15 cellular contexts compared by ENCODE assay signal in the genomic region with DNA sequence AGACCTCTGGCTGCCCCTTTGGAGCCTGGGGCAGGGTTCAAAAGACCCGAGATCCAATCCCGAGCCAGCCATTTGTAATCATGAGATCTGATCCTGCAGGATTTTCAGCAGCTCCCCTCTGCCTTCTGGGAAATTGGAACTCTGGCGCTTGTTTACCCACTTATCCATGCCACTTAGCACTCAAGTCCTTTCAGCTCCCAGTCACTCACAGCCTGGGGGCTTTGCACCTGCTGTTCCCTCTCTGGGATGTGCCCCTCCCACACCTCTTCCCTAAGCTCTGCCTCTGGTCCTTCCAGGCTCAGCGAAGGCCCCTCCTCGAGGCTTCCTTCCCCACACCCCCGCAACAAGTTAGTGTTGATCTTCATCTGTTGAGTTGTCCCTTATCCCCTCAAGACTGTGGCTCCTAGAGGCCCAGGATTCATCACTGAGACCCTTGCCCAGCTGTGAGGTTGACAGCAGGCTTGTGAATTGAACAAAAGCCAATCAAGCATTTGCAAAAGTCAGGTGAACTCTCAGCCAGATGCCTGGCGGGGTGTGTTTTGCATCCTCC.
DNase-seq lines count a peak whose midpoint lies in the region; TF ChIP-seq lines count a peak whose summit lies in the region.
"Had no signal": no experiment of that assay in that cellular context is flagged by ENCODE, and none has a peak within 500 bp of the region (broad histone marks: within the 10 kb centered on the region; RNA-seq: fewer than 3 reads in every experiment).

No MANE protein-coding gene starts in this region.

- peak overlapping the region; percentile 22 for H3K27ac Mint-ChIP-seq in glutamatergic neuron (ENCODE audit: unreplicated experiment)
- H3K27ac Mint-ChIP-seq: activated B cell treated with CpG ODN at 0.5 μM for 24 hours; activated T-helper 17 cell treated with anti-CD3 and anti-CD28 coated beads, Interleukin-2, amount 50 U/mL, for 72 hours had no signal

- H3K36me3 Mint-ChIP-seq in glutamatergic neuron (ENCODE audit: unreplicated experiment): no peaks in the 10 kb centered on the region

- no peak overlapping the region for H3K4me3 Mint-ChIP-seq in glutamatergic neuron (ENCODE audit: unreplicated experiment)
- H3K4me3 Mint-ChIP-seq: activated B cell treated with CpG ODN at 0.5 μM for 24 hours; activated T-helper 17 cell treated with anti-CD3 and anti-CD28 coated beads, Interleukin-2, amount 50 U/mL, for 72 hours had no signal

- H3K4me1 Mint-ChIP-seq in glutamatergic neuron (ENCODE audit: low read depth, unreplicated experiment): peaks cover 31% of the 10 kb centered on the region

- no peaks in the 10 kb centered on the region for H3K27me3 ChIP-seq in esophagus squamous epithelium

- no peaks in the 10 kb centered on the region for H3K4me1 ChIP-seq in esophagus squamous epithelium

- no peak overlapping the region for H3K27ac ChIP-seq in esophagus squamous epithelium
- H3K27ac ChIP-seq: neutrophil had no signal

- peaks cover 0 to 24% (median 0%) of the 10 kb centered on the region in 3 donors for H3K36me3 ChIP-seq in esophagus squamous epithelium
- H3K36me3 ChIP-seq: neutrophil had no signal

- DNase-seq in DMS53 (lab: John Stamatoyannopoulos, UW) (peak; percentile 99), NCI-H187 (lab: John Stamatoyannopoulos, UW) (peak; percentile 95 to 98), NCI-H510A (lab: John Stamatoyannopoulos, UW) (peak; percentile 73), glutamatergic neuron (no peak), kidney tubule cell (ENCODE audit: low spot score) (no peak), esophagus squamous epithelium (lab: John Stamatoyannopoulos, UW) (no peak)
- no peak for DNase-seq in activated CD4-positive, CD25-positive, alpha-beta regulatory T cell treated with anti-CD3 and anti-CD28 coated beads, Interleukin-2, amount 50 U/mL, for 72 hours
- DNase-seq in effector CD4-positive, alpha-beta T cell: no peak
- DNase-seq: activated B cell treated with CpG ODN at 0.5 μM for 24 hours; activated CD8-positive, alpha-beta memory T cell treated with anti-CD3 and anti-CD28 coated beads for 24 hours; effector CD8-positive, alpha-beta T cell; stimulated activated CD4-positive, alpha-beta T cell treated with anti-CD3 and anti-CD28 coated beads, Interleukin-1b, Interleukin-23, amount 100 ng/mL, for 48 hours; T-helper 1 cell had no signal

- no peaks in the 10 kb centered on the region for H3K9me3 ChIP-seq in esophagus squamous epithelium
- H3K9me3 ChIP-seq: neutrophil had no signal

- intact Hi-C loops in esophagus squamous epithelium (cut with DNase I): no loop called here

- peaks cover 3% of the 10 kb centered on the region for H3K27me3 Mint-ChIP-seq in glutamatergic neuron (ENCODE audit: unreplicated experiment)

- H3K4me3 ChIP-seq in esophagus squamous epithelium: no peak overlapping the region

- 59 to 67% methylated on average over 5 to 7 of the region's 7 CpGs for WGBS in esophagus squamous epithelium, 2 donors

- TF ChIP-seq CTCF in glutamatergic neuron (IDR thresholded peaks at IDR 0.05; ENCODE audit: partially characterized antibody, unreplicated experiment): no peak
- no peak for TF ChIP-seq CTCF in esophagus squamous epithelium (IDR thresholded peaks at IDR 0.05)

- no peak for TF ChIP-seq POLR2A in esophagus squamous epithelium (IDR thresholded peaks at IDR 0.05)

- H3K9me3 Mint-ChIP-seq in glutamatergic neuron (ENCODE audit: unreplicated experiment): peaks cover 5% of the 10 kb centered on the region
- H3K9me3 Mint-ChIP-seq: activated B cell treated with CpG ODN at 0.5 μM for 24 hours; activated T-helper 17 cell treated with anti-CD3 and anti-CD28 coated beads, Interleukin-2, amount 50 U/mL, for 72 hours had no signal

Comparison
In these comparisons a context has a peak if more than half of its experiments do, and no peak if none do; other contexts are left out.
1. DNase-seq: peak in DMS53 (single experiment), NCI-H187 (2 of 2) and NCI-H510A (single experiment); none in glutamatergic neuron (single experiment), activated CD4-positive, CD25-positive, alpha-beta regulatory T cell treated with anti-CD3 and anti-CD28 coated beads, Interleukin-2, amount 50 U/mL, for 72 hours (single experiment), effector CD4-positive, alpha-beta T cell (single experiment), kidney tubule cell (single experiment) and esophagus squamous epithelium (single experiment).